In the genomic region with DNA sequence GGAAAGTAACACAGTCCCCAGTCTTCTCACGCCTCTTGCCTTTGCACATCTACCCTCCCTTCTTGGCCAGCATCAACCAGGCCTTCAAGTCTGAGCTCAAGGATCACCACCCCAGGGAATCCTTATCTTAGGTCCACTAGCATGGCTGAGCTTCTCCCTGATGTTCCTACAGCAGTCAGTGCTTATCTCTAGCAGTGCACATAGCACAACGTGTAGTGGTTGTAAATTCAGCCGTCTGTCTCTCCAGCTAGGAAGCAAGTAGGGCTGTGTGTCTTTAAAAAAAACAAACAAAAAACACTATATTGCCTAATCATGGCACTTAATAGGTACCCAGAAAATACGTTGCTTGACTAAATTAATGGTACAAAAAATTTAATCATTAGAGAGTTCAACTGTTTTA, we compare ENCODE assay signal across 1 cellular context.
TF ChIP-seq lines count a peak whose summit lies in the region.

No MANE protein-coding gene starts in this region.

TF ChIP-seq in K562, 482 proteins besides CTCF, POLR2A, EP300 and RAD21 (continued from another document and continues in another):
- TF ChIP-seq, protein P1, sequence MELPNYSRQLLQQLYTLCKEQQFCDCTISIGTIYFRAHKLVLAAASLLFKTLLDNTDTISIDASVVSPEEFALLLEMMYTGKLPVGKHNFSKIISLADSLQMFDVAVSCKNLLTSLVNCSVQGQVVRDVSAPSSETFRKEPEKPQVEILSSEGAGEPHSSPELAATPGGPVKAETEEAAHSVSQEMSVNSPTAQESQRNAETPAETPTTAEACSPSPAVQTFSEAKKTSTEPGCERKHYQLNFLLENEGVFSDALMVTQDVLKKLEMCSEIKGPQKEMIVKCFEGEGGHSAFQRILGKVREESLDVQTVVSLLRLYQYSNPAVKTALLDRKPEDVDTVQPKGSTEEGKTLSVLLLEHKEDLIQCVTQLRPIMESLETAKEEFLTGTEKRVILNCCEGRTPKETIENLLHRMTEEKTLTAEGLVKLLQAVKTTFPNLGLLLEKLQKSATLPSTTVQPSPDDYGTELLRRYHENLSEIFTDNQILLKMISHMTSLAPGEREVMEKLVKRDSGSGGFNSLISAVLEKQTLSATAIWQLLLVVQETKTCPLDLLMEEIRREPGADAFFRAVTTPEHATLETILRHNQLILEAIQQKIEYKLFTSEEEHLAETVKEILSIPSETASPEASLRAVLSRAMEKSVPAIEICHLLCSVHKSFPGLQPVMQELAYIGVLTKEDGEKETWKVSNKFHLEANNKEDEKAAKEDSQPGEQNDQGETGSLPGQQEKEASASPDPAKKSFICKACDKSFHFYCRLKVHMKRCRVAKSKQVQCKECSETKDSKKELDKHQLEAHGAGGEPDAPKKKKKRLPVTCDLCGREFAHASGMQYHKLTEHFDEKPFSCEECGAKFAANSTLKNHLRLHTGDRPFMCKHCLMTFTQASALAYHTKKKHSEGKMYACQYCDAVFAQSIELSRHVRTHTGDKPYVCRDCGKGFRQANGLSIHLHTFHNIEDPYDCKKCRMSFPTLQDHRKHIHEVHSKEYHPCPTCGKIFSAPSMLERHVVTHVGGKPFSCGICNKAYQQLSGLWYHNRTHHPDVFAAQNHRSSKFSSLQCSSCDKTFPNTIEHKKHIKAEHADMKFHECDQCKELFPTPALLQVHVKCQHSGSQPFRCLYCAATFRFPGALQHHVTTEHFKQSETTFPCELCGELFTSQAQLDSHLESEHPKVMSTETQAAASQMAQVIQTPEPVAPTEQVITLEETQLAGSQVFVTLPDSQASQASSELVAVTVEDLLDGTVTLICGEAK (IDR thresholded peaks at IDR 0.05), result no peak
- TF ChIP-seq, protein P1 (CRISPR knock-in tag; IDR thresholded peaks at IDR 0.05), result no peak
- no peak for TF ChIP-seq ZNF561 (CRISPR knock-in tag; conservative IDR thresholded peaks at IDR 0.05)
- no peak for TF ChIP-seq SMARCA5 (IDR thresholded peaks at IDR 0.05)
- TF ChIP-seq, protein P2, sequence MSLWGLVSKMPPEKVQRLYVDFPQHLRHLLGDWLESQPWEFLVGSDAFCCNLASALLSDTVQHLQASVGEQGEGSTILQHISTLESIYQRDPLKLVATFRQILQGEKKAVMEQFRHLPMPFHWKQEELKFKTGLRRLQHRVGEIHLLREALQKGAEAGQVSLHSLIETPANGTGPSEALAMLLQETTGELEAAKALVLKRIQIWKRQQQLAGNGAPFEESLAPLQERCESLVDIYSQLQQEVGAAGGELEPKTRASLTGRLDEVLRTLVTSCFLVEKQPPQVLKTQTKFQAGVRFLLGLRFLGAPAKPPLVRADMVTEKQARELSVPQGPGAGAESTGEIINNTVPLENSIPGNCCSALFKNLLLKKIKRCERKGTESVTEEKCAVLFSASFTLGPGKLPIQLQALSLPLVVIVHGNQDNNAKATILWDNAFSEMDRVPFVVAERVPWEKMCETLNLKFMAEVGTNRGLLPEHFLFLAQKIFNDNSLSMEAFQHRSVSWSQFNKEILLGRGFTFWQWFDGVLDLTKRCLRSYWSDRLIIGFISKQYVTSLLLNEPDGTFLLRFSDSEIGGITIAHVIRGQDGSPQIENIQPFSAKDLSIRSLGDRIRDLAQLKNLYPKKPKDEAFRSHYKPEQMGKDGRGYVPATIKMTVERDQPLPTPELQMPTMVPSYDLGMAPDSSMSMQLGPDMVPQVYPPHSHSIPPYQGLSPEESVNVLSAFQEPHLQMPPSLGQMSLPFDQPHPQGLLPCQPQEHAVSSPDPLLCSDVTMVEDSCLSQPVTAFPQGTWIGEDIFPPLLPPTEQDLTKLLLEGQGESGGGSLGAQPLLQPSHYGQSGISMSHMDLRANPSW (CRISPR knock-in tag; IDR thresholded peaks at IDR 0.05), result no peak
- TF ChIP-seq DACH1 (IDR thresholded peaks at IDR 0.05; ENCODE audit: partially characterized antibody), result peak; percentile 81
- TF ChIP-seq ZNF586 (CRISPR knock-in tag; conservative IDR thresholded peaks at IDR 0.05), result no peak
- TF ChIP-seq SIX5 (IDR thresholded peaks at IDR 0.05; ENCODE audit: borderline replicate concordance in 1 of 2, insufficient read depth in 1 of 2, low read depth in 1 of 2, low read length in 2 of 2), result no peak
- peak; percentile 69; the same call in 1 of the 2 replicates for TF ChIP-seq LEF1 (IDR thresholded peaks at IDR 0.05)
- peak in 1 of 3 experiments; percentile 52 for TF ChIP-seq YY1 (IDR thresholded peaks at IDR 0.05; ENCODE audit: borderline replicate concordance in 1 of 3, control insufficient read depth in 1 of 3, extremely low read depth in 1 of 3, insufficient read depth in 3 of 3, insufficient read length in 1 of 3, insufficient replicate concordance in 2 of 3, low read depth in 1 of 3, low read length in 2 of 3)
- TF ChIP-seq RCOR1 (IDR thresholded peaks at IDR 0.05; ENCODE audit: borderline replicate concordance in 1 of 2, low read depth in 2 of 2, low read length in 2 of 2), result peak; percentile 82 to 96; a peak in 3 of 4 replicates
- TF ChIP-seq, protein P3, sequence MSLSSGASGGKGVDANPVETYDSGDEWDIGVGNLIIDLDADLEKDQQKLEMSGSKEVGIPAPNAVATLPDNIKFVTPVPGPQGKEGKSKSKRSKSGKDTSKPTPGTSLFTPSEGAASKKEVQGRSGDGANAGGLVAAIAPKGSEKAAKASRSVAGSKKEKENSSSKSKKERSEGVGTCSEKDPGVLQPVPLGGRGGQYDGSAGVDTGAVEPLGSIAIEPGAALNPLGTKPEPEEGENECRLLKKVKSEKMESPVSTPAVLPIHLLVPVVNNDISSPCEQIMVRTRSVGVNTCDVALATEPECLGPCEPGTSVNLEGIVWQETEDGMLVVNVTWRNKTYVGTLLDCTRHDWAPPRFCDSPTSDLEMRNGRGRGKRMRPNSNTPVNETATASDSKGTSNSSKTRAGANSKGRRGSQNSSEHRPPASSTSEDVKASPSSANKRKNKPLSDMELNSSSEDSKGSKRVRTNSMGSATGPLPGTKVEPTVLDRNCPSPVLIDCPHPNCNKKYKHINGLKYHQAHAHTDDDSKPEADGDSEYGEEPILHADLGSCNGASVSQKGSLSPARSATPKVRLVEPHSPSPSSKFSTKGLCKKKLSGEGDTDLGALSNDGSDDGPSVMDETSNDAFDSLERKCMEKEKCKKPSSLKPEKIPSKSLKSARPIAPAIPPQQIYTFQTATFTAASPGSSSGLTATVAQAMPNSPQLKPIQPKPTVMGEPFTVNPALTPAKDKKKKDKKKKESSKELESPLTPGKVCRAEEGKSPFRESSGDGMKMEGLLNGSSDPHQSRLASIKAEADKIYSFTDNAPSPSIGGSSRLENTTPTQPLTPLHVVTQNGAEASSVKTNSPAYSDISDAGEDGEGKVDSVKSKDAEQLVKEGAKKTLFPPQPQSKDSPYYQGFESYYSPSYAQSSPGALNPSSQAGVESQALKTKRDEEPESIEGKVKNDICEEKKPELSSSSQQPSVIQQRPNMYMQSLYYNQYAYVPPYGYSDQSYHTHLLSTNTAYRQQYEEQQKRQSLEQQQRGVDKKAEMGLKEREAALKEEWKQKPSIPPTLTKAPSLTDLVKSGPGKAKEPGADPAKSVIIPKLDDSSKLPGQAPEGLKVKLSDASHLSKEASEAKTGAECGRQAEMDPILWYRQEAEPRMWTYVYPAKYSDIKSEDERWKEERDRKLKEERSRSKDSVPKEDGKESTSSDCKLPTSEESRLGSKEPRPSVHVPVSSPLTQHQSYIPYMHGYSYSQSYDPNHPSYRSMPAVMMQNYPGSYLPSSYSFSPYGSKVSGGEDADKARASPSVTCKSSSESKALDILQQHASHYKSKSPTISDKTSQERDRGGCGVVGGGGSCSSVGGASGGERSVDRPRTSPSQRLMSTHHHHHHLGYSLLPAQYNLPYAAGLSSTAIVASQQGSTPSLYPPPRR (CRISPR knock-in tag; IDR thresholded peaks at IDR 0.05; ENCODE audit: borderline replicate concordance), result no peak
- no peak for TF ChIP-seq TAF9B (IDR thresholded peaks at IDR 0.05; ENCODE audit: partially characterized antibody)
- TF ChIP-seq SRSF3 (IDR thresholded peaks at IDR 0.05; ENCODE audit: insufficient read depth, low read length), result no peak
- no peak for TF ChIP-seq NONO (IDR thresholded peaks at IDR 0.05; ENCODE audit: low read depth in 2 of 2, low read length in 1 of 2)
- no peak for TF ChIP-seq SP2 (IDR thresholded peaks at IDR 0.05; ENCODE audit: extremely low read depth, low read depth, low read length, poor library complexity, severe bottlenecking)
- no peak for TF ChIP-seq MYC (IDR thresholded peaks at IDR 0.05; ENCODE audit: low read depth, low read length)
- no peak for TF ChIP-seq MYC (CRISPR knock-in tag; IDR thresholded peaks at IDR 0.05; ENCODE audit: borderline replicate concordance, low read depth)
- peak; percentile 71 for TF ChIP-seq CREM (IDR thresholded peaks at IDR 0.05; ENCODE audit: low read depth)
- no peak for TF ChIP-seq FOXP1 (CRISPR knock-in tag; IDR thresholded peaks at IDR 0.05)
- no peak for TF ChIP-seq PHB (CRISPR knock-in tag; IDR thresholded peaks at IDR 0.05)
- TF ChIP-seq KDM5B (IDR thresholded peaks at IDR 0.05; ENCODE audit: insufficient replicate concordance, low read depth, low read length), result no peak
- TF ChIP-seq BRF1 (IDR thresholded peaks at IDR 0.05; ENCODE audit: borderline replicate concordance, extremely low read depth, insufficient read length), result no peak
- TF ChIP-seq RBM25 (IDR thresholded peaks at IDR 0.05; ENCODE audit: low read depth, low read length, severe bottlenecking), result no peak
- no peak for TF ChIP-seq MTA1 (IDR thresholded peaks at IDR 0.05; ENCODE audit: borderline replicate concordance)
- no peak for TF ChIP-seq PTRF (tag; IDR thresholded peaks at IDR 0.05)
- TF ChIP-seq HIVEP1 (CRISPR knock-in tag; IDR thresholded peaks at IDR 0.05), result no peak
- TF ChIP-seq, protein P4, sequence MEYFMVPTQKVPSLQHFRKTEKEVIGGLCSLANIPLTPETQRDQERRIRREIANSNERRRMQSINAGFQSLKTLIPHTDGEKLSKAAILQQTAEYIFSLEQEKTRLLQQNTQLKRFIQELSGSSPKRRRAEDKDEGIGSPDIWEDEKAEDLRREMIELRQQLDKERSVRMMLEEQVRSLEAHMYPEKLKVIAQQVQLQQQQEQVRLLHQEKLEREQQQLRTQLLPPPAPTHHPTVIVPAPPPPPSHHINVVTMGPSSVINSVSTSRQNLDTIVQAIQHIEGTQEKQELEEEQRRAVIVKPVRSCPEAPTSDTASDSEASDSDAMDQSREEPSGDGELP (CRISPR knock-in tag; IDR thresholded peaks at IDR 0.05; ENCODE audit: borderline replicate concordance), result peak; percentile 28; the same call in 1 of the 2 replicates
- TF ChIP-seq GABPB2 (CRISPR knock-in tag; conservative IDR thresholded peaks at IDR 0.05), result no peak
- no peak for TF ChIP-seq ZZZ3 (IDR thresholded peaks at IDR 0.05)
- no peak for TF ChIP-seq NR2C2 (CRISPR knock-in tag; IDR thresholded peaks at IDR 0.05)
- no peak for TF ChIP-seq NR2C2 (tag; IDR thresholded peaks at IDR 0.05)
- TF ChIP-seq NR2F6 (CRISPR knock-in tag; IDR thresholded peaks at IDR 0.05), result no peak
- peak; percentile 51; the same call in 1 of the 2 replicates for TF ChIP-seq CREB1 (IDR thresholded peaks at IDR 0.05)
- no peak for TF ChIP-seq CREB1 (CRISPR knock-in tag; IDR thresholded peaks at IDR 0.05)
- TF ChIP-seq CCNT2 (IDR thresholded peaks at IDR 0.05; ENCODE audit: borderline replicate concordance, extremely low read depth, insufficient read length, low read depth, low read length), result no peak
- TF ChIP-seq ZNF184 (CRISPR knock-in tag; IDR thresholded peaks at IDR 0.05), result no peak
- peak; percentile 35 for TF ChIP-seq TBP (optimal IDR thresholded peaks at IDR 0.05; ENCODE audit: low read depth, low read length)
- no peak for TF ChIP-seq PHF21A (IDR thresholded peaks at IDR 0.05; ENCODE audit: borderline replicate concordance, low read depth)
- TF ChIP-seq ARHGAP35 (IDR thresholded peaks at IDR 0.05; ENCODE audit: partially characterized antibody), result no peak
- no peak for TF ChIP-seq NR1H2 (CRISPR knock-in tag; IDR thresholded peaks at IDR 0.05)
- TF ChIP-seq HNRNPL (IDR thresholded peaks at IDR 0.05; ENCODE audit: low read depth, low read length), result no peak
- peak; percentile 27 for TF ChIP-seq ZNF644 (tag; IDR thresholded peaks at IDR 0.05; ENCODE audit: low read depth)
- TF ChIP-seq ZNF584 (CRISPR knock-in tag; IDR thresholded peaks at IDR 0.05; ENCODE audit: low read depth), result peak; percentile 37; the same call in 1 of the 2 replicates
- TF ChIP-seq ZNF785 (CRISPR knock-in tag; IDR thresholded peaks at IDR 0.05), result no peak
- no peak for TF ChIP-seq POLR2AphosphoS2 (IDR thresholded peaks at IDR 0.05; ENCODE audit: low read length)
- no peak for TF ChIP-seq CHCHD3 (CRISPR knock-in tag; IDR thresholded peaks at IDR 0.05)
- TF ChIP-seq TCF7 (IDR thresholded peaks at IDR 0.05; ENCODE audit: borderline replicate concordance), result no peak
- TF ChIP-seq NR4A1 (CRISPR knock-in tag; IDR thresholded peaks at IDR 0.05), result no peak
- TF ChIP-seq NR4A1 (tag; IDR thresholded peaks at IDR 0.05), result no peak
- no peak for TF ChIP-seq ZNF507 (tag; conservative IDR thresholded peaks at IDR 0.05)
- TF ChIP-seq FOXM1 (IDR thresholded peaks at IDR 0.05; ENCODE audit: low read depth), result peak; percentile 70
- TF ChIP-seq FOXM1 (CRISPR knock-in tag; IDR thresholded peaks at IDR 0.05; ENCODE audit: low read depth), result no peak
